In the genomic region with DNA sequence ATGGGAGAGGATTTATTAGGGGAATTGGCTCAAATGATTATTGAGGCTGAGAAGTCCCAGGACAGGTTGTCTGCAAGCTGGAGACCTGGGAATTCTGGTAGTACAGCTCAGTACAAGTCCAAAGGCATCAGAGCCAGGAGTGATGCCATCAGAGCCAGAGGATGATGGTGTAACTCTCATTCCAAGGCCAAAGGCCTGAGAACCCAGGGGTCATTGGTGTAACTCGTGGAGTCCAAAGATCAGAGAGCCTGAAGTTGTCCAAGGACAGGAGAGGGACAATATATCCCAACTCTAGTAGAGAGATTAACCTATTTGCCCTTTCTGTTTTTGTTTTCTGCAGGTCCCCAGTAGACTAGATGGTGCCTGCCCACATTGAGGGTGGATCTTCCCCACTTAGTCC, we compare ENCODE assay signal across 7 cellular contexts.
"Had no signal": no experiment of that assay in that cellular context is flagged by ENCODE, and none has a peak within 500 bp of the region (broad histone marks: within the 10 kb centered on the region; RNA-seq: fewer than 3 reads in every experiment).

No MANE protein-coding gene starts in this region.

- H3K9me3 Mint-ChIP-seq: GM23338, H9 had no signal

- ATAC-seq: GM23338, K562 had no signal

- H3K27ac ChIP-seq: HL-60 had no signal

- H3K27ac Mint-ChIP-seq: GM23338, H9 had no signal

- H3K4me3 Mint-ChIP-seq: GM23338, H9 had no signal

- DNase-seq: H9, HCEC 1CT, IMR-90, KG1 had no signal

- H3K4me3 ChIP-seq: GM23338, K562 had no signal
